13 cellular contexts compared by ENCODE assay signal in genomic region chr12:12661086-12661485, GRCh38. TPM values are rescaled to one million over a fixed set of nuclear protein-coding genes. Genes with fewer than 3 reads are reported as not detected.
DNase-seq lines count a peak whose midpoint lies in the region; FAIRE-seq and TF ChIP-seq lines count a peak whose summit lies in the region.
"Had no signal": no experiment of that assay in that cellular context is flagged by ENCODE, and none has a peak within 500 bp of the region (broad histone marks: within the 10 kb centered on the region; RNA-seq: fewer than 3 reads in every experiment).

No MANE protein-coding gene starts in this region.

- H3K4me1 ChIP-seq in mesendoderm (ENCODE audit: control insufficient read depth, low read depth, low read length), result no peaks in the 10 kb centered on the region

- H3K79me1 ChIP-seq in mesendoderm (ENCODE audit: low read length), result peaks cover 1% of the 10 kb centered on the region

- no peak overlapping the region for H2BK15ac ChIP-seq in mesendoderm (replicated peaks; ENCODE audit: low read depth)

- H3K4me2 ChIP-seq in mesendoderm (ENCODE audit: low read length), result no peak overlapping the region
- H3K4me2 ChIP-seq: BLaER1 had no signal

- no peak overlapping the region for H3K9ac ChIP-seq in mesendoderm (ENCODE audit: low read length)
- H3K9ac ChIP-seq: BLaER1 had no signal

- no peaks in the 10 kb centered on the region for H3K36me3 ChIP-seq in bronchial epithelial cell (ENCODE audit: control insufficient read depth, insufficient read depth, low read length)
- H3K36me3 ChIP-seq in mesendoderm (ENCODE audit: control insufficient read depth, insufficient read depth, low read length), result no peaks in the 10 kb centered on the region
- H3K36me3 ChIP-seq: BLaER1 had no signal

- no peak overlapping the region for H3K27ac ChIP-seq in mesendoderm (ENCODE audit: low read depth, low read length)
- H3K27ac ChIP-seq: BLaER1 had no signal

- H4K5ac ChIP-seq in mesendoderm (ENCODE audit: low read length), result no peak overlapping the region

- no peaks in the 10 kb centered on the region for H3K79me2 ChIP-seq in mesendoderm (ENCODE audit: control insufficient read depth, insufficient read depth, low read length)

- H3K27me3 ChIP-seq in bronchial epithelial cell (ENCODE audit: control insufficient read depth, insufficient read depth, low read length), result no peaks in the 10 kb centered on the region
- no peaks in the 10 kb centered on the region for H3K27me3 ChIP-seq in mesendoderm (ENCODE audit: insufficient read depth, low read length, poor library complexity)
- H3K27me3 ChIP-seq: BLaER1 had no signal

- H3K18ac ChIP-seq in mesendoderm (ENCODE audit: low read length), result no peak overlapping the region

- no peak overlapping the region for H3K23ac ChIP-seq in mesendoderm (ENCODE audit: low read length)

- DNase-seq in AG09319 (ENCODE audit: extremely low read depth, low read depth) (peak; percentile 39), M059J (ENCODE audit: low read depth) (peak; percentile 71), bronchial epithelial cell (ENCODE audit: low read depth) (peak; percentile 27), mesendoderm (peak; percentile 23), SHP77 treated with DMSO at 0.1 percent for 48 hours (lab: John Stamatoyannopoulos, UW) (no peak), frontal cortex (ENCODE audit: low spot score in 2 of 2) (no peak), anterior cingulate cortex (lab: John Stamatoyannopoulos, UW) (no peak), CD1c-positive myeloid dendritic cell (ENCODE audit: extremely low spot score) (no peak)
- DNase-seq: activated CD4-positive, alpha-beta T cell treated with anti-CD3 and anti-CD28 coated beads for 36 hours; dermis blood vessel endothelial cell; NCI-H1105; NCI-H69 had no signal

- TF ChIP-seq CTCF in AG09319 (IDR thresholded peaks at IDR 0.05; ENCODE audit: low read depth, low read length) (no peak), bronchial epithelial cell (IDR thresholded peaks at IDR 0.05; ENCODE audit: insufficient read depth, low read length, severe bottlenecking) (no peak)

- H4K8ac ChIP-seq in mesendoderm (ENCODE audit: low read depth, low read length), result no peak overlapping the region

- H3K4me3 ChIP-seq in bronchial epithelial cell (ENCODE audit: low read depth, low read length) (no peak overlapping the region), mesendoderm (ENCODE audit: low read length) (no peak overlapping the region)
- H3K4me3 ChIP-seq: BLaER1 had no signal

- no peak overlapping the region for H2AK5ac ChIP-seq in mesendoderm (ENCODE audit: low read length)

- WGBS in mesendoderm (ENCODE audit: extremely low coverage, insufficient coverage, low lambda C conversion rate), result no CpG with 5 or more reads among the region's 4 CpGs

- no peak overlapping the region for H3K4ac ChIP-seq in mesendoderm (ENCODE audit: low read depth, low read length)

- no peak overlapping the region for H2BK5ac ChIP-seq in mesendoderm (ENCODE audit: low read length)

- no peak for FAIRE-seq in bronchial epithelial cell (lab: Jason Lieb, UNC)
- no peak for FAIRE-seq in frontal cortex (lab: Jason Lieb, UNC)

- no peak overlapping the region for H2BK120ac ChIP-seq in mesendoderm (ENCODE audit: low read depth, low read length)

- no peak overlapping the region for H3K56ac ChIP-seq in mesendoderm (ENCODE audit: low read length)

RNA-seq across cellular contexts. Expression of gene GPR19, which starts 34.9 kb away (rescaled TPM):
- 5.2 and 7.1 TPM in 2 replicates for total RNA-seq in M059J (2014; rRNA removed; shearing (Covaris generic))
- 0.13 TPM in 1 of 2 replicates, not detected in the other for total RNA-seq in bronchial epithelial cell
- polyA plus RNA-seq in mesendoderm (2013, experiment 1 of 2), result 10.5 TPM
- polyA plus RNA-seq in mesendoderm (2013, experiment 2 of 2), result 10.0 TPM
- 32.2 TPM for total RNA-seq in frontal cortex

RNA-seq across cellular contexts. Expression of gene CREBL2, which starts 49.4 kb away (rescaled TPM):
- 22.9 and 37.3 TPM in 2 replicates for total RNA-seq in M059J (2014; rRNA removed; shearing (Covaris generic))
- total RNA-seq in bronchial epithelial cell (17.9 and 23.9 TPM in 2 replicates), frontal cortex (35.9 TPM)
- 12.4 TPM for polyA plus RNA-seq in mesendoderm (2013, experiment 1 of 2)
- 12.0 TPM for polyA plus RNA-seq in mesendoderm (2013, experiment 2 of 2)

RNA-seq across cellular contexts. Expression of gene CDKN1B, which starts 56.1 kb away (rescaled TPM):
- total RNA-seq in M059J (2014; rRNA removed; shearing (Covaris generic)), result 34.8 and 48.4 TPM in 2 replicates
- total RNA-seq in bronchial epithelial cell (34.0 and 38.7 TPM in 2 replicates), frontal cortex (151 TPM)
- 7.9 TPM for polyA plus RNA-seq in mesendoderm (2013, experiment 1 of 2)
- 7.8 TPM for polyA plus RNA-seq in mesendoderm (2013, experiment 2 of 2)

Comparison
In these comparisons a context has a peak if more than half of its experiments do, and no peak if none do; other contexts are left out.
1. DNase-seq: peak in AG09319 (single experiment), M059J (single experiment), bronchial epithelial cell (single experiment) and mesendoderm (single experiment); none in SHP77 treated with DMSO at 0.1 percent for 48 hours (single experiment), frontal cortex (0 of 2), anterior cingulate cortex (0 of 58) and CD1c-positive myeloid dendritic cell (single experiment).